ENCODE assay signal across 18 cellular contexts in the genomic region with DNA sequence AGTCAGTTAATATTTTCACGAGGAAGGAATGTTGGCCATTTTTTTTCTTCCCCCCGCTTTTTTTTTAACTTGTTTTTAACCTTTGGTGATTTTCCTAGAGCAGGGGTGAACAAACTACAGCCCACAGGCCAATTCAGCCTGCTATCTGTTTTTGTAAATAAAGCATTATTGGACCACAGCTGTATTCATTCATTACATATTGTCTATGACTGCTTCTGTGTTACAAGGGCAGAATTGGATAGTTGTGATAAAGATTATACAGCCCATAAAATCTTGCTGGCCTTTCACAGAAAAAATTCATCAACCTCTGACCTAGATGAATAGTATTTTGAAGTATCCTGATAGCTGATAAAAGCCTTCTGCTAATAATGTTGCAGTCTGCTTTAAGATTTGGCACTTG.
DNase-seq lines count a peak whose midpoint lies in the region; ATAC-seq and TF ChIP-seq lines count a peak whose summit lies in the region.
"Had no signal": no experiment of that assay in that cellular context is flagged by ENCODE, and none has a peak within 500 bp of the region (broad histone marks: within the 10 kb centered on the region; RNA-seq: fewer than 3 reads in every experiment).

No MANE protein-coding gene starts in this region.

- TF ChIP-seq CTCF in A673 (conservative IDR thresholded peaks at IDR 0.05; ENCODE audit: low read depth, low read length) (no peak), RWPE2 (IDR thresholded peaks at IDR 0.05; ENCODE audit: poor library complexity, severe bottlenecking) (no peak), esophagus squamous epithelium (IDR thresholded peaks at IDR 0.05) (no peak), progenitor cell of endocrine pancreas (IDR thresholded peaks at IDR 0.05; ENCODE audit: unreplicated experiment) (no peak)

- H3K27ac ChIP-seq in A673 (ENCODE audit: low read depth, low read length, poor library complexity, severe bottlenecking) (peak overlapping the region; percentile 73), RWPE2 (ENCODE audit: poor library complexity, severe bottlenecking) (peak overlapping the region; percentile 95), esophagus squamous epithelium (peak overlapping the region; percentile 47 to 66 (median 54))

- H3K4me1 ChIP-seq in A673 (ENCODE audit: insufficient read depth, low read length, poor library complexity, severe bottlenecking) (peaks cover 48% of the 10 kb centered on the region), RWPE2 (ENCODE audit: insufficient read depth, poor library complexity, severe bottlenecking) (peaks cover 23% of the 10 kb centered on the region), esophagus squamous epithelium (peaks cover 14 to 58% (median 30%) of the 10 kb centered on the region in 3 donors)

- BruUV-seq in A673 (replicated peaks; lab: Mats Ljungman, UMichigan) = no TSS peak

- H3K27me3 ChIP-seq in A673 (replicated peaks; ENCODE audit: insufficient read depth, low read depth, low read length, poor library complexity) (no peaks in the 10 kb centered on the region), RWPE2 (ENCODE audit: insufficient read depth, poor library complexity, severe bottlenecking) (no peaks in the 10 kb centered on the region), esophagus squamous epithelium (no peaks in the 10 kb centered on the region)
- H3K27me3 ChIP-seq: thyroid gland had no signal

- H3K4me1 Mint-ChIP-seq in progenitor cell of endocrine pancreas (ENCODE audit: low read depth) = peaks cover 16% of the 10 kb centered on the region
- H3K4me1 Mint-ChIP-seq in stimulated activated naive CD8-positive, alpha-beta T cell treated with anti-CD3 and anti-CD28 coated beads, Interleukin-15, amount 100 ng/mL, for 72 hours = no peaks in the 10 kb centered on the region
- H3K4me1 Mint-ChIP-seq: CD4-positive, alpha-beta memory T cell had no signal

- peaks cover 18% of the 10 kb centered on the region for H3K36me3 Mint-ChIP-seq in progenitor cell of endocrine pancreas (ENCODE audit: insufficient read depth)
- H3K36me3 Mint-ChIP-seq: CD4-positive, alpha-beta memory T cell had no signal

- TF ChIP-seq POLR2A in esophagus squamous epithelium (IDR thresholded peaks at IDR 0.05) = no peak

- no peak overlapping the region for H3K4me3 Mint-ChIP-seq in progenitor cell of endocrine pancreas (ENCODE audit: low read depth)
- H3K4me3 Mint-ChIP-seq in stimulated activated naive CD8-positive, alpha-beta T cell treated with anti-CD3 and anti-CD28 coated beads, Interleukin-15, amount 100 ng/mL, for 72 hours = no peak overlapping the region
- H3K4me3 Mint-ChIP-seq: activated CD4-positive, alpha-beta T cell treated with anti-CD3 and anti-CD28 coated beads for 36 hours; CD4-positive, alpha-beta memory T cell had no signal

- DNase-seq in A673 (ENCODE audit: low spot score) (no peak), RWPE2 (ENCODE audit: low spot score) (no peak), esophagus squamous epithelium (lab: John Stamatoyannopoulos, UW) (no peak), progenitor cell of endocrine pancreas (ENCODE audit: low spot score, unreplicated experiment) (no peak), nucleus accumbens (lab: John Stamatoyannopoulos, UW) (no peak), NCI-H524 (lab: John Stamatoyannopoulos, UW) (no peak)
- DNase-seq in stimulated activated naive CD8-positive, alpha-beta T cell treated with anti-CD3 and anti-CD28 coated beads, Interleukin-15, amount 100 ng/mL, for 72 hours = no peak
- DNase-seq: activated CD4-positive, alpha-beta T cell treated with anti-CD3 and anti-CD28 coated beads for 36 hours; anterior cingulate cortex; CD4-positive, alpha-beta memory T cell; cortex of kidney; DMS79 treated with DMSO at 0.1 percent for 48 hours; head of caudate nucleus; kidney; NCI-H345; SIG-M5; thyroid gland had no signal

- H3K9me3 ChIP-seq in A673 (ENCODE audit: low read depth, low read length, poor library complexity, severe bottlenecking) (no peaks in the 10 kb centered on the region), RWPE2 (ENCODE audit: severe bottlenecking) (no peaks in the 10 kb centered on the region), esophagus squamous epithelium (no peaks in the 10 kb centered on the region)
- H3K9me3 ChIP-seq: thyroid gland had no signal

- CTCF ChIA-PET in A673 (lab: Charles Lee) = no interaction called here

- H3K36me3 ChIP-seq in A673 (ENCODE audit: insufficient read depth, low read length, poor library complexity, severe bottlenecking) (peaks cover 12% of the 10 kb centered on the region), RWPE2 (ENCODE audit: low read depth) (peaks cover 30% of the 10 kb centered on the region), esophagus squamous epithelium (peaks cover 0 to 49% (median 0%) of the 10 kb centered on the region in 3 donors)
- H3K36me3 ChIP-seq: thyroid gland had no signal

- no peaks in the 10 kb centered on the region for H3K27me3 Mint-ChIP-seq in progenitor cell of endocrine pancreas
- H3K27me3 Mint-ChIP-seq in stimulated activated naive CD8-positive, alpha-beta T cell treated with anti-CD3 and anti-CD28 coated beads, Interleukin-15, amount 100 ng/mL, for 72 hours = peaks cover 20% of the 10 kb centered on the region
- H3K27me3 Mint-ChIP-seq: activated CD4-positive, alpha-beta T cell treated with anti-CD3 and anti-CD28 coated beads for 36 hours had no signal

- intact Hi-C loops in A673 (cut with micrococcal nuclease; ENCODE audit: unreplicated experiment) = loop anchor here (5.0 kb wide), 1 partner anchor 63 kb away; a partner anchor contains a TSS
- intact Hi-C loops in esophagus squamous epithelium (cut with DNase I) = loop anchor here (10.0 kb wide), 1 partner anchor 50 kb away; no protein-coding TSS in a partner anchor

- H3K9me3 Mint-ChIP-seq in progenitor cell of endocrine pancreas (ENCODE audit: low read depth) = no peaks in the 10 kb centered on the region
- no peaks in the 10 kb centered on the region for H3K9me3 Mint-ChIP-seq in stimulated activated naive CD8-positive, alpha-beta T cell treated with anti-CD3 and anti-CD28 coated beads, Interleukin-15, amount 100 ng/mL, for 72 hours
- H3K9me3 Mint-ChIP-seq: CD4-positive, alpha-beta memory T cell had no signal

- POLR2A ChIA-PET in A673 (lab: Charles Lee; ENCODE audit: low non-redundant PET) = no interaction called here

- H3K27ac Mint-ChIP-seq in progenitor cell of endocrine pancreas = peak overlapping the region; percentile 51
- H3K27ac Mint-ChIP-seq in stimulated activated naive CD8-positive, alpha-beta T cell treated with anti-CD3 and anti-CD28 coated beads, Interleukin-15, amount 100 ng/mL, for 72 hours = no peak overlapping the region
- H3K27ac Mint-ChIP-seq: activated CD4-positive, alpha-beta T cell treated with anti-CD3 and anti-CD28 coated beads for 36 hours; CD4-positive, alpha-beta memory T cell had no signal

- WGBS in esophagus squamous epithelium, 2 donors = 56 to 58% methylated on average over 2 of the region's 2 CpGs

- ATAC-seq in RWPE2 (ENCODE audit: low read depth) (no peak), GM19324 (IDR thresholded peaks at IDR 0.05; ENCODE audit: low FRiP score, unreplicated experiment) (no peak)
- ATAC-seq in stimulated activated naive CD8-positive, alpha-beta T cell treated with anti-CD3 and anti-CD28 coated beads, Interleukin-15, amount 100 ng/mL, for 72 hours = no peak
- ATAC-seq: activated CD4-positive, alpha-beta T cell treated with anti-CD3 and anti-CD28 coated beads for 36 hours had no signal

- H3K4me3 ChIP-seq in A673 (ENCODE audit: low read depth, low read length, poor library complexity, severe bottlenecking) = no peak overlapping the region
- no peak overlapping the region for H3K4me3 ChIP-seq in RWPE2 (ENCODE audit: severe bottlenecking)
- H3K4me3 ChIP-seq in esophagus squamous epithelium = no peak overlapping the region
- H3K4me3 ChIP-seq: thyroid gland had no signal
